Comparison of ENCODE assay signal across 16 cellular contexts in the genomic region with DNA sequence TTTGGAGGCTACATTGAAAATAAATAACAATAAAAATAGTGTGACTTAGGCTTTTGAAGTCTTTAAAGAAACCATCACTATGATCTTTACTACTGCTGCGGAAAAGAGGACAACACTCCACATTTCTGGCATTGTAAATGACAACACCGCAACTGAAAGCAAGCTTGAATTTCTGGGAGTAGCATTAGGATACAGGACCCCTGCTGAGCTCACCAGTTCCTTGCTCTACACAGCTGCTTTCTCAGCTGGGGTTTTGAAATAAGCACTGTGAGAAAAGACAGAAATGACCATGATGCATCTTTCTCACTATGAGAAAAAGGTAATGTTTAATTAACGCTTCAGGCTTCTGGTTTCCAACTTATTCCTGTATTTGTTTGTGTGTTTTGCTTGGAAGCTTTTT.
DNase-seq lines count a peak whose midpoint lies in the region; ATAC-seq, FAIRE-seq and TF ChIP-seq lines count a peak whose summit lies in the region.
"Had no signal": no experiment of that assay in that cellular context is flagged by ENCODE, and none has a peak within 500 bp of the region (broad histone marks: within the 10 kb centered on the region; RNA-seq: fewer than 3 reads in every experiment).

No MANE protein-coding gene starts in this region.

- DNase-seq in NCI-H446 treated with DMSO at 0.1 percent for 48 hours (lab: John Stamatoyannopoulos, UW) (peak; percentile 85), retina (peak; percentile 71), NCI-H510A treated with DMSO at 0.1 percent for 48 hours (lab: John Stamatoyannopoulos, UW) (no peak)
- no peak for DNase-seq in NK-92 treated with Interleukin-12 subunit alpha and Interleukin-12 subunit beta, amount 100 ng/mL, for 24 hours (lab: John Stamatoyannopoulos, UW)
- DNase-seq: activated CD4-positive, alpha-beta T cell treated with anti-CD3 and anti-CD28 coated beads for 1 hour; activated gamma-delta T cell treated with Interleukin-2 at 50 U/mL for 16 hours; anterior cingulate cortex; islet precursor cell; NCI-H226; occipital lobe; PC-9; T1000 had no signal

- no peak for ATAC-seq in GM19395 (IDR thresholded peaks at IDR 0.05; ENCODE audit: unreplicated experiment)

- peak; percentile 94 for FAIRE-seq in endometrium (lab: Jason Lieb, UNC)
- FAIRE-seq: D721Med had no signal

- TF ChIP-seq EP300 in Ishikawa (IDR thresholded peaks at IDR 0.05; ENCODE audit: borderline replicate concordance) = peak; percentile 88

- TF ChIP-seq RAD21 in Ishikawa (IDR thresholded peaks at IDR 0.05; ENCODE audit: low read depth) = peak; percentile 7; the same call in 1 of the 2 replicates

TF ChIP-seq in Ishikawa, 13 proteins besides CTCF, POLR2A, EP300 and RAD21:
- TF ChIP-seq CEBPB (IDR thresholded peaks at IDR 0.05) (0 out of 2 replicates have a peak, but pooled peaks have one; percentile 34), TEAD4 (IDR thresholded peaks at IDR 0.05) (peak; percentile 58), TCF12 (IDR thresholded peaks at IDR 0.05; ENCODE audit: low read depth) (peak; percentile 91), TAF1 (IDR thresholded peaks at IDR 0.05; ENCODE audit: low read depth) (no peak), FOXM1 (IDR thresholded peaks at IDR 0.05; ENCODE audit: borderline replicate concordance, low read depth) (peak; percentile 86), CREB1 (IDR thresholded peaks at IDR 0.05; ENCODE audit: low read depth) (no peak), NFIC (IDR thresholded peaks at IDR 0.05) (peak; percentile 71), EGR1 (IDR thresholded peaks at IDR 0.05) (no peak), ZBTB7A (IDR thresholded peaks at IDR 0.05; ENCODE audit: low read depth) (no peak)
- TF ChIP-seq, protein P1, sequence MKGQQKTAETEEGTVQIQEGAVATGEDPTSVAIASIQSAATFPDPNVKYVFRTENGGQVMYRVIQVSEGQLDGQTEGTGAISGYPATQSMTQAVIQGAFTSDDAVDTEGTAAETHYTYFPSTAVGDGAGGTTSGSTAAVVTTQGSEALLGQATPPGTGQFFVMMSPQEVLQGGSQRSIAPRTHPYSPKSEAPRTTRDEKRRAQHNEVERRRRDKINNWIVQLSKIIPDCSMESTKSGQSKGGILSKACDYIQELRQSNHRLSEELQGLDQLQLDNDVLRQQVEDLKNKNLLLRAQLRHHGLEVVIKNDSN (IDR thresholded peaks at IDR 0.05) = no peak; the same call in 1 of the 2 replicates
- TF ChIP-seq, protein P2, sequence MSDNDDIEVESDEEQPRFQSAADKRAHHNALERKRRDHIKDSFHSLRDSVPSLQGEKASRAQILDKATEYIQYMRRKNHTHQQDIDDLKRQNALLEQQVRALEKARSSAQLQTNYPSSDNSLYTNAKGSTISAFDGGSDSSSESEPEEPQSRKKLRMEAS (IDR thresholded peaks at IDR 0.05) = no peak
TF ChIP-seq in Ishikawa: peak in this region for 5.

Comparison
In these comparisons a context has a peak if more than half of its experiments do, and no peak if none do; other contexts are left out.
1. DNase-seq: peak in NCI-H446 treated with DMSO at 0.1 percent for 48 hours (single experiment) and retina (single experiment); none in NCI-H510A treated with DMSO at 0.1 percent for 48 hours (single experiment) and NK-92 treated with Interleukin-12 subunit alpha and Interleukin-12 subunit beta, amount 100 ng/mL, for 24 hours (single experiment).